In genomic region chr21:43211085-43212071, GRCh38 we compare ENCODE assay signal across 12 cellular contexts. TPM values are rescaled to one million over a fixed set of nuclear protein-coding genes. Genes with fewer than 3 reads are reported as not detected.
A peak's percentile ranks its signal among the peaks of the same experiment; 100 is the strongest.
DNase-seq lines count a peak whose midpoint lies in the region; ATAC-seq and TF ChIP-seq lines count a peak whose summit lies in the region.
"Had no signal": no experiment of that assay in that cellular context is flagged by ENCODE, and none has a peak within 500 bp of the region (broad histone marks: within the 10 kb centered on the region; RNA-seq: fewer than 3 reads in every experiment).

No MANE protein-coding gene starts in this region.

- TF ChIP-seq EP300 in stomach (IDR thresholded peaks at IDR 0.05) = no peak

- TF ChIP-seq POLR2A in stomach (IDR thresholded peaks at IDR 0.05) = no peak

- peak overlapping the region; percentile 37 to 72 (median 59) for H3K27ac ChIP-seq in stomach
- H3K27ac ChIP-seq: KMS-11, ovary had no signal

- ATAC-seq in GM19035 (IDR thresholded peaks at IDR 0.05; ENCODE audit: unreplicated experiment) (no peak), GM19463 (IDR thresholded peaks at IDR 0.05; ENCODE audit: unreplicated experiment) (no peak)

- peaks cover 12 to 25% (median 17%) of the 10 kb centered on the region in 4 donors for H3K4me1 ChIP-seq in stomach

- TF ChIP-seq CTCF in stomach (IDR thresholded peaks at IDR 0.05) = peak in 5 of 7 experiments; percentile 26 to 55 (median 42)

- intact Hi-C loops in stomach (cut with DNase I; ENCODE audit: low total_unique reads) = no loop called here

- peaks cover 0 to 41% (median 0%) of the 10 kb centered on the region in 3 donors for H3K27me3 ChIP-seq in stomach
- H3K27me3 ChIP-seq: ovary had no signal

- DNase-seq in NCI-H82 (lab: John Stamatoyannopoulos, UW) (peak; percentile 54), NCI-H82 treated with DMSO at 0.1 percent for 48 hours (lab: John Stamatoyannopoulos, UW; ENCODE audit: unreplicated experiment) (no peak), islet precursor cell (peak; percentile 63), stomach (peak; percentile 92), COLO668 (lab: John Stamatoyannopoulos, UW; ENCODE audit: unreplicated experiment) (no peak)
- DNase-seq in activated CD8-positive, alpha-beta memory T cell treated with anti-CD3 and anti-CD28 coated beads, Interleukin-2, amount 50 U/mL, for 48 hours = peak; percentile 50
- DNase-seq: CD4-positive, CD25-positive, alpha-beta regulatory T cell had no signal

- no peaks in the 10 kb centered on the region for H3K9me3 ChIP-seq in stomach
- H3K9me3 ChIP-seq: ovary had no signal

- H3K36me3 ChIP-seq in stomach = no peaks in the 10 kb centered on the region
- H3K36me3 ChIP-seq: ovary had no signal

- 25 to 31% (median 29%) methylated on average over 22 to 28 of the region's 28 CpGs for WGBS in stomach, 5 donors

- H3K4me3 ChIP-seq in stomach = no peak overlapping the region
- H3K4me3 ChIP-seq: ovary had no signal

RNA-seq across cellular contexts. Expression of gene CRYAA, which starts 42.6 kb away (rescaled TPM):
- not detected for total RNA-seq in stomach
- not detected for polyA plus RNA-seq in stomach
- total RNA-seq: CD4-positive, CD25-positive, alpha-beta regulatory T cell; ovary; subcutaneous adipose tissue had no signal
- polyA plus RNA-seq: CD4-positive, CD25-positive, alpha-beta regulatory T cell; ovary had no signal

Comparison
In these comparisons a context has a peak if more than half of its experiments do, and no peak if none do; other contexts are left out.
1. DNase-seq: peak in NCI-H82 (single experiment), activated CD8-positive, alpha-beta memory T cell treated with anti-CD3 and anti-CD28 coated beads, Interleukin-2, amount 50 U/mL, for 48 hours (single experiment), islet precursor cell (single experiment) and stomach (single experiment); none in NCI-H82 treated with DMSO at 0.1 percent for 48 hours (single experiment) and COLO668 (single experiment).